9 cellular contexts compared by ENCODE assay signal in genomic region chr17:43880420-43880991, GRCh38. TPM values are rescaled to one million over a fixed set of nuclear protein-coding genes. Genes with fewer than 3 reads are reported as not detected.
DNase-seq lines count a peak whose midpoint lies in the region; ATAC-seq and TF ChIP-seq lines count a peak whose summit lies in the region.
"Had no signal": no experiment of that assay in that cellular context is flagged by ENCODE, and none has a peak within 500 bp of the region (broad histone marks: within the 10 kb centered on the region; RNA-seq: fewer than 3 reads in every experiment).

No MANE protein-coding gene starts in this region.

- H3K9me3 ChIP-seq in Loucy (ENCODE audit: insufficient read depth, low read depth, low read length) (no peaks in the 10 kb centered on the region), neural cell (ENCODE audit: low read length) (no peaks in the 10 kb centered on the region)

- TF ChIP-seq CTCF in Loucy (conservative IDR thresholded peaks at IDR 0.05; ENCODE audit: low read length), result peak; percentile 76
- peak; percentile 62 for TF ChIP-seq CTCF in neural cell (IDR thresholded peaks at IDR 0.05; ENCODE audit: poor library complexity, severe bottlenecking)

- peaks cover 4% of the 10 kb centered on the region for H3K27me3 Mint-ChIP-seq in activated CD4-positive, alpha-beta T cell treated with anti-CD3 and anti-CD28 coated beads, Interleukin-2, amount 10 ng/mL, durations not matched to agents 24 days and 14 days

- H3K9me3 Mint-ChIP-seq in activated CD4-positive, alpha-beta T cell treated with anti-CD3 and anti-CD28 coated beads, Interleukin-2, amount 10 ng/mL, durations not matched to agents 24 days and 14 days, result no peaks in the 10 kb centered on the region
- H3K9me3 Mint-ChIP-seq: T-helper 1 cell treated with Interleukin-12 subunit alpha and Interleukin-12 subunit beta and Interleukin-4 antibody, amounts not matched to agents 30 μg/mL and 1 μg/mL, for 36 hours had no signal

- H2AFZ ChIP-seq in Loucy (ENCODE audit: low read length), result no peak overlapping the region
- H2AFZ ChIP-seq in neural cell (ENCODE audit: low read depth, low read length), result no peak overlapping the region

- no peak for TF ChIP-seq RAD21 in neural cell (conservative IDR thresholded peaks at IDR 0.05)

- no peaks in the 10 kb centered on the region for H3K4me1 ChIP-seq in Loucy (ENCODE audit: insufficient read depth, low read length, poor library complexity, severe bottlenecking)

- TF ChIP-seq EP300 in neural cell (conservative IDR thresholded peaks at IDR 0.05; ENCODE audit: poor library complexity, severe bottlenecking), result no peak

- no peak for ATAC-seq in GM21786 (IDR thresholded peaks at IDR 0.05; ENCODE audit: unreplicated experiment)

- no peak overlapping the region for H3K27ac Mint-ChIP-seq in activated CD4-positive, alpha-beta T cell treated with anti-CD3 and anti-CD28 coated beads, Interleukin-2, amount 10 ng/mL, durations not matched to agents 24 days and 14 days
- H3K27ac Mint-ChIP-seq: T-helper 1 cell treated with Interleukin-12 subunit alpha and Interleukin-12 subunit beta and Interleukin-4 antibody, amounts not matched to agents 30 μg/mL and 1 μg/mL, for 36 hours had no signal

- H4K20me1 ChIP-seq in Loucy (ENCODE audit: insufficient read depth, low read length, poor library complexity, severe bottlenecking) (no peaks in the 10 kb centered on the region), neural cell (ENCODE audit: insufficient read depth) (no peaks in the 10 kb centered on the region)

- H3K4me2 ChIP-seq in Loucy (ENCODE audit: low read depth, low read length, poor library complexity, severe bottlenecking) (no peak overlapping the region), neural cell (ENCODE audit: low read length) (no peak overlapping the region)

- H3K4me3 ChIP-seq in Loucy (ENCODE audit: low read length, poor library complexity, severe bottlenecking) (no peak overlapping the region), neural cell (ENCODE audit: low read length) (no peak overlapping the region)

- H3K4me1 Mint-ChIP-seq in activated CD4-positive, alpha-beta T cell treated with anti-CD3 and anti-CD28 coated beads, Interleukin-2, amount 10 ng/mL, durations not matched to agents 24 days and 14 days, result no peaks in the 10 kb centered on the region

- H3K9me2 ChIP-seq in Loucy (replicated peaks; ENCODE audit: low read depth, low read length), result no peaks in the 10 kb centered on the region
- no peaks in the 10 kb centered on the region for H3K9me2 ChIP-seq in neural cell (ENCODE audit: insufficient read depth, low read length)

- no peak overlapping the region for H3K27ac ChIP-seq in neural cell (ENCODE audit: low read length)

- no peaks in the 10 kb centered on the region for H3F3A ChIP-seq in Loucy (ENCODE audit: low read depth)
- H3F3A ChIP-seq in neural cell (ENCODE audit: insufficient read depth, low read length, poor library complexity, severe bottlenecking), result no peaks in the 10 kb centered on the region

- no peaks in the 10 kb centered on the region for H3K36me3 Mint-ChIP-seq in activated CD4-positive, alpha-beta T cell treated with anti-CD3 and anti-CD28 coated beads, Interleukin-2, amount 10 ng/mL, durations not matched to agents 24 days and 14 days (ENCODE audit: low read depth)

- H3K4me3 Mint-ChIP-seq in activated CD4-positive, alpha-beta T cell treated with anti-CD3 and anti-CD28 coated beads, Interleukin-2, amount 10 ng/mL, durations not matched to agents 24 days and 14 days, result no peak overlapping the region
- H3K4me3 Mint-ChIP-seq: T-helper 1 cell treated with Interleukin-12 subunit alpha and Interleukin-12 subunit beta and Interleukin-4 antibody, amounts not matched to agents 30 μg/mL and 1 μg/mL, for 36 hours had no signal

- H3K27me3 ChIP-seq in Loucy (ENCODE audit: insufficient read depth, low read length, poor library complexity, severe bottlenecking) (no peaks in the 10 kb centered on the region), neural cell (ENCODE audit: insufficient read depth, low read depth, low read length) (no peaks in the 10 kb centered on the region)

- H3K79me2 ChIP-seq in Loucy (ENCODE audit: insufficient read depth, low read length) (no peaks in the 10 kb centered on the region), neural cell (replicated peaks; ENCODE audit: insufficient read depth, low read length) (no peaks in the 10 kb centered on the region)

- intact Hi-C loops in activated CD4-positive, alpha-beta T cell treated with anti-CD3 and anti-CD28 coated beads, Interleukin-2, amount 10 ng/mL, durations not matched to agents 24 days and 14 days (cut with micrococcal nuclease), result no loop called here

- DNase-seq in ELF-1 (ENCODE audit: low read depth, low spot score) (peak; percentile 71), NCI-H128 (lab: John Stamatoyannopoulos, UW; ENCODE audit: unreplicated experiment) (no peak), NCI-H446 treated with DMSO at 0.1 percent for 48 hours (lab: John Stamatoyannopoulos, UW) (no peak)
- DNase-seq in activated CD4-positive, alpha-beta T cell treated with anti-CD3 and anti-CD28 coated beads, Interleukin-2, amount 10 ng/mL, durations not matched to agents 24 days and 14 days, result peak; percentile 84
- peak; percentile 17 for DNase-seq in effector CD8-positive, alpha-beta T cell (lab: John Stamatoyannopoulos, UW)

- H3K36me3 ChIP-seq in Loucy (ENCODE audit: insufficient read depth, low read length) (peaks cover 7% of the 10 kb centered on the region; the same call in 1 of the 2 replicates), neural cell (ENCODE audit: insufficient read depth, low read length) (no peaks in the 10 kb centered on the region)

- H3K9ac ChIP-seq in Loucy (ENCODE audit: low read depth, low read length, poor library complexity, severe bottlenecking) (no peak overlapping the region), neural cell (ENCODE audit: low read length) (no peak overlapping the region)

TF ChIP-seq in neural cell, 6 proteins besides CTCF, POLR2A, EP300 and RAD21:
- TF ChIP-seq MXI1 (conservative IDR thresholded peaks at IDR 0.05; ENCODE audit: poor library complexity, severe bottlenecking) (no peak), SMC3 (conservative IDR thresholded peaks at IDR 0.05; ENCODE audit: poor library complexity) (peak; percentile 49), TAF1 (IDR thresholded peaks at IDR 0.05; ENCODE audit: low read depth) (no peak), POLR2AphosphoS5 (IDR thresholded peaks at IDR 0.05) (no peak), EZH2 (IDR thresholded peaks at IDR 0.05; ENCODE audit: borderline replicate concordance, insufficient read depth, low read length, poor library complexity, severe bottlenecking) (no peak), REST (IDR thresholded peaks at IDR 0.05; ENCODE audit: borderline replicate concordance) (no peak)
TF ChIP-seq in neural cell: peak in this region for 1.

RNA-seq across cellular contexts. Expression of gene MPP2, which starts 26.8 kb away (rescaled TPM):
- total RNA-seq in activated CD4-positive, alpha-beta T cell treated with anti-CD3 and anti-CD28 coated beads, Interleukin-2, amount 10 ng/mL, durations not matched to agents 24 days and 14 days, result 0.83 and 1.3 TPM in 2 replicates
- 25.5 and 34.3 TPM in 2 replicates for polyA plus RNA-seq in neural cell
- polyA minus RNA-seq in neural cell, result 52.6 and 56.7 TPM in 2 replicates

RNA-seq across cellular contexts. Expression of gene CD300LG, which starts 33.5 kb away (rescaled TPM):
- total RNA-seq in activated CD4-positive, alpha-beta T cell treated with anti-CD3 and anti-CD28 coated beads, Interleukin-2, amount 10 ng/mL, durations not matched to agents 24 days and 14 days, result not detected in 2 replicates
- not detected in 2 replicates for polyA plus RNA-seq in neural cell
- polyA minus RNA-seq in neural cell, result not detected in 2 replicates

RNA-seq across cellular contexts. Expression of gene MPP3, which starts 47.6 kb away (rescaled TPM):
- 0.63 TPM in 1 of 2 replicates, not detected in the other for total RNA-seq in activated CD4-positive, alpha-beta T cell treated with anti-CD3 and anti-CD28 coated beads, Interleukin-2, amount 10 ng/mL, durations not matched to agents 24 days and 14 days
- 48.1 and 67.2 TPM in 2 replicates for polyA plus RNA-seq in neural cell
- 40.2 and 41.6 TPM in 2 replicates for polyA minus RNA-seq in neural cell

Comparison
In these comparisons a context has a peak if more than half of its experiments do, and no peak if none do; other contexts are left out.
1. DNase-seq: peak in ELF-1 (single experiment), activated CD4-positive, alpha-beta T cell treated with anti-CD3 and anti-CD28 coated beads, Interleukin-2, amount 10 ng/mL, durations not matched to agents 24 days and 14 days (single experiment) and effector CD8-positive, alpha-beta T cell (single experiment); none in NCI-H128 (single experiment) and NCI-H446 treated with DMSO at 0.1 percent for 48 hours (single experiment).